Comparison of ENCODE assay signal across 39 cellular contexts in the genomic region with DNA sequence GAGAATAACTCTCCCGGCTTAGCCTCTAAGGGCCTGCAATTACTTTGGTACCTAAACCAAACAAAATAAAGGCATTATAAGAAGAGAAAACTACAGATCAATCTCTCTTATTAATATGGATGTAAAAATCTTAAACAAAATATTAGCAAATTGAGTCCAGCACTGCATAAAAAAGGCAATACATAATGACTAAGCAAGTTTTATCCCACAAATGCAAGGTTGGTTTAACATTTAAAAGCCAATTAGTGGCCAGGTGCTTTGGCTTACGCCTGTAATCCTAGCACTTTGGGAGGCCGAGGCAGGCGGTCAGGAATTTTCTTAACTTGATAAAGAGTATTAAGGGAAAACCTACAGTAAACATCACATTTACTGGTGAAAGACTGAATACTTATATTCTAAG.
"Had no signal": no experiment of that assay in that cellular context is flagged by ENCODE, and none has a peak within 500 bp of the region (broad histone marks: within the 10 kb centered on the region; RNA-seq: fewer than 3 reads in every experiment).

No MANE protein-coding gene starts in this region.

- FAIRE-seq: astrocyte, bronchial epithelial cell, colon had no signal

- H3K4me3 Mint-ChIP-seq: activated naive CD4-positive, alpha-beta T cell treated with anti-CD3 and anti-CD28 coated beads for 36 hours; activated naive CD4-positive, alpha-beta T cell treated with anti-CD3 and anti-CD28 coated beads, Interleukin-2, amount 10 ng/mL, durations not matched to agents 7 days and 5 days; activated naive CD4-positive, alpha-beta T cell treated with anti-CD3 and anti-CD28 coated beads, Interleukin-2, amount 50 U/mL, for 24 hours; activated naive CD8-positive, alpha-beta T cell; activated naive CD8-positive, alpha-beta T cell treated with anti-CD3 and anti-CD28 coated beads for 36 hours; activated naive CD8-positive, alpha-beta T cell treated with anti-CD3 and anti-CD28 coated beads, Interleukin-2, amount 10 ng/mL, durations not matched to agents 7 days and 5 days; activated naive CD8-positive, alpha-beta T cell treated with anti-CD3 and anti-CD28 coated beads, Interleukin-2, amount 50 U/mL, for 24 hours; activated T-cell treated with anti-CD3 and anti-CD28 coated beads, Interleukin-2, amount 50 U/mL, for 4 hours; activated T-cell treated with anti-CD3 and anti-CD28 coated beads, Interleukin-2, amount 50 U/mL, for 72 hours; activated T-helper 1 cell treated with anti-CD3 and anti-CD28 coated beads, Interleukin-12 subunit alpha, Interleukin-12 subunit beta, Interleukin-2, Interleukin-4 antibody, amounts not matched to agents 30 ng/mL and 10 ng/mL and 1 ng/mL, durations not matched to agents 14 hours and 24 hours and 36 hours; activated T-helper 17 cell treated with anti-CD3 and anti-CD28 coated beads, Interleukin-2, amount 50 U/mL, for 72 hours; brain; central memory CD8-positive, alpha-beta T cell had no signal

- H3K36me3 Mint-ChIP-seq: activated naive CD4-positive, alpha-beta T cell treated with anti-CD3 and anti-CD28 coated beads, Interleukin-2, amount 10 ng/mL, durations not matched to agents 7 days and 5 days; activated naive CD4-positive, alpha-beta T cell treated with anti-CD3 and anti-CD28 coated beads, Interleukin-2, amount 50 U/mL, for 24 hours; activated naive CD4-positive, alpha-beta T cell treated with anti-CD3 and anti-CD28 coated beads, Interleukin-2, amount 50 U/mL, for 72 hours; activated naive CD8-positive, alpha-beta T cell; activated naive CD8-positive, alpha-beta T cell treated with anti-CD3 and anti-CD28 coated beads for 36 hours; activated naive CD8-positive, alpha-beta T cell treated with anti-CD3 and anti-CD28 coated beads, Interleukin-2, amount 10 ng/mL, durations not matched to agents 7 days and 5 days had no signal

- H3K9me3 ChIP-seq: adrenal gland, ascending aorta, body of pancreas, breast epithelium had no signal

- ATAC-seq: activated naive CD4-positive, alpha-beta T cell treated with anti-CD3 and anti-CD28 coated beads, Interleukin-2, amount 50 U/mL, for 72 hours; activated naive CD8-positive, alpha-beta T cell treated with anti-CD3 and anti-CD28 coated beads, Interleukin-2, amount 50 U/mL, for 24 hours; activated T-cell treated with anti-CD3 and anti-CD28 coated beads, Interleukin-2, amount 50 U/mL, for 4 hours; activated T-cell treated with anti-CD3 and anti-CD28 coated beads, Interleukin-2, amount 50 U/mL, for 72 hours; activated T-helper 17 cell treated with anti-CD3 and anti-CD28 coated beads, Interleukin-2, amount 50 U/mL, for 72 hours; body of pancreas had no signal

- H3K27ac ChIP-seq: adrenal gland, ascending aorta, body of pancreas, brain microvascular endothelial cell, breast epithelium, cardiac muscle cell had no signal

- H3K4me1 ChIP-seq: adrenal gland, ascending aorta, body of pancreas, breast epithelium had no signal

- H3K36me3 ChIP-seq: adrenal gland, brain microvascular endothelial cell, breast epithelium, cardiac muscle cell had no signal

- H3K4me3 ChIP-seq: adrenal gland, ascending aorta, body of pancreas, breast epithelium, cardiac muscle cell had no signal

- H3K27ac Mint-ChIP-seq: activated naive CD4-positive, alpha-beta T cell treated with anti-CD3 and anti-CD28 coated beads for 36 hours; activated naive CD4-positive, alpha-beta T cell treated with anti-CD3 and anti-CD28 coated beads, Interleukin-2, amount 10 ng/mL, durations not matched to agents 7 days and 5 days; activated naive CD4-positive, alpha-beta T cell treated with anti-CD3 and anti-CD28 coated beads, Interleukin-2, amount 50 U/mL, for 24 hours; activated naive CD4-positive, alpha-beta T cell treated with anti-CD3 and anti-CD28 coated beads, Interleukin-2, amount 50 U/mL, for 72 hours; activated naive CD8-positive, alpha-beta T cell; activated naive CD8-positive, alpha-beta T cell treated with anti-CD3 and anti-CD28 coated beads for 36 hours; activated naive CD8-positive, alpha-beta T cell treated with anti-CD3 and anti-CD28 coated beads, Interleukin-2, amount 10 ng/mL, durations not matched to agents 7 days and 5 days; activated naive CD8-positive, alpha-beta T cell treated with anti-CD3 and anti-CD28 coated beads, Interleukin-2, amount 50 U/mL, for 24 hours; activated T-helper 1 cell treated with anti-CD3 and anti-CD28 coated beads, Interleukin-12 subunit alpha, Interleukin-12 subunit beta, Interleukin-2, Interleukin-4 antibody, amounts not matched to agents 30 ng/mL and 10 ng/mL and 1 ng/mL, durations not matched to agents 14 hours and 24 hours and 36 hours; activated T-helper 17 cell treated with anti-CD3 and anti-CD28 coated beads, Interleukin-2, amount 50 U/mL, for 72 hours; activated T-helper 2 cell treated with anti-CD3 and anti-CD28 coated beads, Interferon-gamma antibody, Interleukin-2, Interleukin-4, amounts not matched to agents 10 μg/mL and 5 μg/mL and 100 μg/mL, durations not matched to agents 14 hours and 24 hours and 36 hours; brain had no signal

- H3K9me3 Mint-ChIP-seq: activated naive CD4-positive, alpha-beta T cell treated with anti-CD3 and anti-CD28 coated beads for 36 hours; activated naive CD4-positive, alpha-beta T cell treated with anti-CD3 and anti-CD28 coated beads, Interleukin-2, amount 10 ng/mL, durations not matched to agents 7 days and 5 days; activated naive CD4-positive, alpha-beta T cell treated with anti-CD3 and anti-CD28 coated beads, Interleukin-2, amount 50 U/mL, for 24 hours; activated naive CD4-positive, alpha-beta T cell treated with anti-CD3 and anti-CD28 coated beads, Interleukin-2, amount 50 U/mL, for 72 hours; activated naive CD8-positive, alpha-beta T cell treated with anti-CD3 and anti-CD28 coated beads for 36 hours; activated naive CD8-positive, alpha-beta T cell treated with anti-CD3 and anti-CD28 coated beads, Interleukin-2, amount 10 ng/mL, durations not matched to agents 7 days and 5 days; activated naive CD8-positive, alpha-beta T cell treated with anti-CD3 and anti-CD28 coated beads, Interleukin-2, amount 50 U/mL, for 24 hours; activated T-cell treated with anti-CD3 and anti-CD28 coated beads, Interleukin-2, amount 50 U/mL, for 4 hours; activated T-cell treated with anti-CD3 and anti-CD28 coated beads, Interleukin-2, amount 50 U/mL, for 72 hours; activated T-helper 1 cell treated with anti-CD3 and anti-CD28 coated beads, Interleukin-12 subunit alpha, Interleukin-12 subunit beta, Interleukin-2, Interleukin-4 antibody, amounts not matched to agents 30 ng/mL and 10 ng/mL and 1 ng/mL, durations not matched to agents 14 hours and 24 hours and 36 hours; activated T-helper 17 cell treated with anti-CD3 and anti-CD28 coated beads, Interleukin-2, amount 50 U/mL, for 72 hours; activated T-helper 2 cell treated with anti-CD3 and anti-CD28 coated beads, Interferon-gamma antibody, Interleukin-2, Interleukin-4, amounts not matched to agents 10 μg/mL and 5 μg/mL and 100 μg/mL, durations not matched to agents 14 hours and 24 hours and 36 hours; central memory CD8-positive, alpha-beta T cell had no signal

- H3K4me1 Mint-ChIP-seq: activated naive CD4-positive, alpha-beta T cell treated with anti-CD3 and anti-CD28 coated beads, Interleukin-2, amount 10 ng/mL, durations not matched to agents 7 days and 5 days; activated naive CD4-positive, alpha-beta T cell treated with anti-CD3 and anti-CD28 coated beads, Interleukin-2, amount 50 U/mL, for 24 hours; activated naive CD8-positive, alpha-beta T cell treated with anti-CD3 and anti-CD28 coated beads for 36 hours; activated naive CD8-positive, alpha-beta T cell treated with anti-CD3 and anti-CD28 coated beads, Interleukin-2, amount 10 ng/mL, durations not matched to agents 7 days and 5 days; activated naive CD8-positive, alpha-beta T cell treated with anti-CD3 and anti-CD28 coated beads, Interleukin-2, amount 50 U/mL, for 24 hours; activated T-helper 17 cell treated with anti-CD3 and anti-CD28 coated beads, Interleukin-2, amount 50 U/mL, for 72 hours; brain; central memory CD8-positive, alpha-beta T cell had no signal

- DNase-seq: activated effector memory CD4-positive, alpha-beta T cell treated with anti-CD3 and anti-CD28 coated beads, Interleukin-2, amount 50 U/mL, for 16 hours; activated effector memory CD4-positive, alpha-beta T cell treated with Interleukin-2 at 50 U/mL for 16 hours; activated gamma-delta T cell; activated gamma-delta T cell treated with Interleukin-2 at 50 U/mL for 16 hours; activated naive CD4-positive, alpha-beta T cell; activated naive CD4-positive, alpha-beta T cell treated with anti-CD3 and anti-CD28 coated beads for 36 hours; activated naive CD4-positive, alpha-beta T cell treated with anti-CD3 and anti-CD28 coated beads, Interleukin-2, amount 10 ng/mL, durations not matched to agents 7 days and 5 days; activated naive CD4-positive, alpha-beta T cell treated with anti-CD3 and anti-CD28 coated beads, Interleukin-2, amount 50 U/mL, for 16 hours; activated naive CD4-positive, alpha-beta T cell treated with Interleukin-2 at 50 U/mL for 16 hours; activated naive CD8-positive, alpha-beta T cell treated with anti-CD3 and anti-CD28 coated beads for 36 hours; activated naive CD8-positive, alpha-beta T cell treated with anti-CD3 and anti-CD28 coated beads, Interleukin-2, amount 10 ng/mL, durations not matched to agents 7 days and 5 days; activated naive CD8-positive, alpha-beta T cell treated with anti-CD3 and anti-CD28 coated beads, Interleukin-2, amount 50 U/mL, for 24 hours; activated T-cell treated with anti-CD3 and anti-CD28 coated beads, Interleukin-2, amount 50 U/mL, for 4 hours; activated T-cell treated with anti-CD3 and anti-CD28 coated beads, Interleukin-2, amount 50 U/mL, for 48 hours; activated T-cell treated with anti-CD3 and anti-CD28 coated beads, Interleukin-2, amount 50 U/mL, for 72 hours; adrenal gland; amniotic stem cell; amygdala; anterior cingulate cortex; aorta; body of pancreas; brain microvascular endothelial cell; caudate nucleus; central memory CD4-positive, alpha-beta T cell; cerebellar nuclear complex had no signal

- H3K27me3 ChIP-seq: adrenal gland, ascending aorta, body of pancreas, brain microvascular endothelial cell, breast epithelium, cardiac muscle cell had no signal
